27 cellular contexts compared by ENCODE assay signal in the genomic region with DNA sequence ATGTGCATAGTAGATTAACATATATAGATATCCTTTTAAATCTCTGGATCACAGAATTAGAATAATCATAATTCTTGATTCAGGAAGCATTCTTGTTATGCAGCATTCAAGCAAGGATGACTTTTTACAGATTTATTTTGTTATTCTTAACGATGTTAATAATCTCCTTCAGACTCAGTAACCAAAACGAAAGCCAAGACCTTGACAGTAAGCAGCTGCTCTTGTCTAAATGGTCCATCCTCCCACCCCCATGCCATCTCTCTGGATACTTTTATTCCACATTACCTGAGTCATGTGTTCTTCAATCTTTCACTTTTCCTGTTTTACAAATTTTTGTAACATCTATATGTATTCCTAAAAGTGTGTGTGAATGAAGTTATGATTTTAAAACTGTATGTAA. TPM values are rescaled to one million over a fixed set of nuclear protein-coding genes. Genes with fewer than 3 reads are reported as not detected.
"Had no signal": no experiment of that assay in that cellular context is flagged by ENCODE, and none has a peak within 500 bp of the region (broad histone marks: within the 10 kb centered on the region; RNA-seq: fewer than 3 reads in every experiment).

No MANE protein-coding gene starts in this region.

- H2AFZ ChIP-seq: parathyroid adenoma had no signal

- H3K4me1 Mint-ChIP-seq: neural crest cell had no signal

- H3K9me3 Mint-ChIP-seq: immature natural killer cell; naive thymus-derived CD8-positive, alpha-beta T cell; nephron; neural crest cell had no signal

- H3K36me3 ChIP-seq: heart left ventricle, left ventricle myocardium inferior, right atrium auricular region, right lobe of liver, stomach, thyroid gland, upper lobe of right lung had no signal

- H3K79me2 ChIP-seq: parathyroid adenoma had no signal

- H3K4me2 ChIP-seq: smooth muscle cell had no signal

- FAIRE-seq: urothelium cell line had no signal

- H3K27me3 Mint-ChIP-seq: stimulated activated naive B cell treated with anti-CD40 and anti-IgM and Interleukin-4, amounts not matched to agents 10 μg/mL and 1 μg/mL and 100 μg/mL, for 72 hours had no signal

- H3K4me3 ChIP-seq: heart left ventricle, left ventricle myocardium inferior, lung, mucosa of descending colon, psoas muscle, right atrium auricular region, right lobe of liver, smooth muscle cell, stomach, testis, thyroid gland, upper lobe of right lung had no signal

- H3K9ac ChIP-seq: parathyroid adenoma had no signal

- H3K27me3 ChIP-seq: heart left ventricle, right atrium auricular region, right lobe of liver, stomach, testis, thyroid gland, upper lobe of right lung had no signal

- H3K4me1 ChIP-seq: left ventricle myocardium inferior, parathyroid adenoma, psoas muscle, right atrium auricular region, right lobe of liver, testis, thyroid gland, upper lobe of right lung had no signal

- H3K27ac Mint-ChIP-seq: immature natural killer cell; naive thymus-derived CD8-positive, alpha-beta T cell; nephron had no signal

- H3K36me3 Mint-ChIP-seq: naive thymus-derived CD8-positive, alpha-beta T cell had no signal

- ATAC-seq: heart left ventricle; mucosa of descending colon; naive thymus-derived CD8-positive, alpha-beta T cell; psoas muscle; right lobe of liver; stimulated activated naive B cell treated with anti-CD40 and anti-IgM and Interleukin-4, amounts not matched to agents 10 μg/mL and 1 μg/mL and 100 μg/mL, for 72 hours; stimulated activated naive CD8-positive, alpha-beta T cell treated with anti-CD3 and anti-CD28 coated beads, Interleukin-15, Interleukin-2, amounts not matched to agents 100 U/mL and 50 U/mL, for 24 hours; upper lobe of right lung had no signal

- DNase-seq: heart left ventricle; hypothalamus; immature natural killer cell; islet precursor cell; left ventricle myocardium inferior; midbrain; naive thymus-derived CD8-positive, alpha-beta T cell; nucleus accumbens; psoas muscle; right lobe of liver; stimulated activated CD4-positive, alpha-beta T cell treated with anti-CD3 and anti-CD28 coated beads, Interleukin-1b, Interleukin-23, amount 100 ng/mL, for 48 hours; stimulated activated CD4-positive, alpha-beta T cell treated with anti-CD3 and anti-CD28 coated beads, Interleukin-2, amount 100 ng/mL, for 48 hours; stimulated activated CD4-positive, alpha-beta T cell treated with anti-CD3 and anti-CD28 coated beads, Interleukin-4, amount 100 ng/mL, for 4 hours; stimulated activated naive B cell treated with anti-CD40 and anti-IgM and Interleukin-4, amounts not matched to agents 10 μg/mL and 1 μg/mL and 100 μg/mL, for 72 hours; stimulated activated naive CD8-positive, alpha-beta T cell treated with anti-CD3 and anti-CD28 coated beads, Interleukin-15, Interleukin-2, amounts not matched to agents 100 U/mL and 50 U/mL, for 24 hours; stomach; testis; thyroid gland; upper lobe of right lung had no signal

- H3K9me3 ChIP-seq: heart left ventricle, left ventricle myocardium inferior, mucosa of descending colon, psoas muscle, right atrium auricular region, right lobe of liver, stomach, testis, thyroid gland, upper lobe of right lung had no signal

- H3K27ac ChIP-seq: left ventricle myocardium inferior, parathyroid adenoma, psoas muscle, right atrium auricular region, right lobe of liver, testis, thyroid gland, upper lobe of right lung had no signal

- H3K4me3 Mint-ChIP-seq: immature natural killer cell; naive thymus-derived CD8-positive, alpha-beta T cell; nephron; neural crest cell; stimulated activated naive B cell treated with anti-CD40 and anti-IgM and Interleukin-4, amounts not matched to agents 10 μg/mL and 1 μg/mL and 100 μg/mL, for 72 hours had no signal

RNA-seq across cellular contexts. Expression of gene GPR171, which starts 33.3 kb away (rescaled TPM):
- polyA plus RNA-seq: smooth muscle cell had no signal

RNA-seq across cellular contexts. Expression of gene P2RY14, which starts 42.0 kb away (rescaled TPM):
- polyA plus RNA-seq: naive thymus-derived CD8-positive, alpha-beta T cell; smooth muscle cell had no signal
